ENCODE assay signal across 8 cellular contexts in genomic region chr20:6007094-6007528, GRCh38. TPM values are rescaled to one million over a fixed set of nuclear protein-coding genes. Genes with fewer than 3 reads are reported as not detected.
DNase-seq lines count a peak whose midpoint lies in the region; ATAC-seq and TF ChIP-seq lines count a peak whose summit lies in the region.

No MANE protein-coding gene starts in this region.

- 13 to 30% (median 18%) methylated on average over 4 of the region's 4 CpGs for WGBS in spleen, 5 donors

- peaks cover 15% of the 10 kb centered on the region for H3K4me1 ChIP-seq in foreskin keratinocyte
- peaks cover 9 to 68% (median 47%) of the 10 kb centered on the region in 6 donors for H3K4me1 ChIP-seq in spleen

- H3K27me3 ChIP-seq in foreskin keratinocyte (no peaks in the 10 kb centered on the region), spleen (replicated peaks in 1 of 7) (no peaks in the 10 kb centered on the region)

- peak overlapping the region; percentile 75 to 97 (median 93) for H3K4me3 ChIP-seq in spleen

- H3K36me3 ChIP-seq in spleen, result peaks cover 0 to 26% (median 16%) of the 10 kb centered on the region in 6 donors

- ATAC-seq in foreskin keratinocyte (no peak), HG03280 (IDR thresholded peaks at IDR 0.05; ENCODE audit: unreplicated experiment) (no peak)

- intact Hi-C loops in spleen (cut with DNase I; ENCODE audit: low total_unique reads), result no loop called here

- peak overlapping the region; percentile 24 for H3K27ac ChIP-seq in foreskin keratinocyte
- peak overlapping the region in 3 of 8 donors; percentile 54 to 92 (median 91) for H3K27ac ChIP-seq in spleen

- TF ChIP-seq CTCF in foreskin keratinocyte (conservative IDR thresholded peaks at IDR 0.05), result no peak
- TF ChIP-seq CTCF in spleen (IDR thresholded peaks at IDR 0.05 in 8 of 11, conservative IDR thresholded peaks at IDR 0.05 in 3 of 11), result no peak

- H3K9me3 ChIP-seq in spleen, result no peaks in the 10 kb centered on the region

- peak in 2 of 3 experiments; percentile 6 to 51 for DNase-seq in NCI-H1417 (lab: John Stamatoyannopoulos, UW)
- no peak for DNase-seq in NCI-H1417 treated with DMSO at 0.1 percent for 48 hours (lab: John Stamatoyannopoulos, UW)
- peak; percentile 23 for DNase-seq in SW480 (ENCODE audit: low spot score)
- DNase-seq in foreskin keratinocyte, result peak in 1 of 2 donors; percentile 20
- DNase-seq in spleen, result no peak
- DNase-seq in SK-N-DZ (ENCODE audit: low spot score), result no peak
- DNase-seq in germinal center (ENCODE audit: low spot score), result no peak

- no peak for TF ChIP-seq POLR2A in spleen (IDR thresholded peaks at IDR 0.05)

RNA-seq across cellular contexts. Expression of gene CRLS1, which starts 1.2 kb away (rescaled TPM):
- total RNA-seq in foreskin keratinocyte, result 46.1 and 46.9 TPM in 2 replicates
- 50.7 and 52.5 TPM in 2 replicates for polyA plus RNA-seq in foreskin keratinocyte
- total RNA-seq in spleen, result 10 to 100 TPM; 15.6 to 30.5 (median 24.1) TPM
- 10 to 100 TPM; 40.6 to 43.1 (median 41.2) TPM for polyA plus RNA-seq in spleen
- 46.9 and 65.7 TPM in 2 replicates for polyA plus RNA-seq in SK-N-DZ (2014; cell fraction: cytosol; rRNA removed)
- polyA plus RNA-seq in SK-N-DZ (2014; cell fraction: nucleus; rRNA removed), result 37.4 and 47.4 TPM in 2 replicates

RNA-seq across cellular contexts. Expression of gene LRRN4, which starts 46.7 kb away (rescaled TPM):
- total RNA-seq in foreskin keratinocyte (3.1 and 3.2 TPM in 2 replicates), spleen (under 1 TPM in 2 of 7 donors, not detected in 5; 0.13 to 0.18 TPM)
- polyA plus RNA-seq in foreskin keratinocyte (1.3 and 1.5 TPM in 2 replicates), spleen (not detected)
- 3.2 and 4.2 TPM in 2 replicates for polyA plus RNA-seq in SK-N-DZ (2014; cell fraction: cytosol; rRNA removed)
- 3.1 and 4.6 TPM in 2 replicates for polyA plus RNA-seq in SK-N-DZ (2014; cell fraction: nucleus; rRNA removed)

RNA-seq across cellular contexts. Expression of gene MCM8, which starts 56.7 kb away (rescaled TPM):
- total RNA-seq in foreskin keratinocyte (18.1 and 18.4 TPM in 2 replicates), spleen (1 to 10 TPM; 5.4 to 7.9 (median 6.2) TPM)
- polyA plus RNA-seq in foreskin keratinocyte (4.6 and 5.7 TPM in 2 replicates), spleen (1 to 10 TPM; 1.7 to 3.1 (median 3.1) TPM)
- polyA plus RNA-seq in SK-N-DZ (2014; cell fraction: cytosol; rRNA removed), result 57.9 and 64.0 TPM in 2 replicates
- 60.4 and 71.1 TPM in 2 replicates for polyA plus RNA-seq in SK-N-DZ (2014; cell fraction: nucleus; rRNA removed)

RNA-seq across cellular contexts. Expression of gene TRMT6, which starts 56.8 kb away (rescaled TPM):
- 22.0 and 27.0 TPM in 2 replicates for total RNA-seq in foreskin keratinocyte
- 15.0 and 19.1 TPM in 2 replicates for polyA plus RNA-seq in foreskin keratinocyte
- 10 to 100 TPM in 6 of 7 donors, 1 to 10 TPM in 1; 8.5 to 15.2 (median 11.4) TPM for total RNA-seq in spleen
- polyA plus RNA-seq in spleen, result 10 to 100 TPM; 10.2 to 12.7 (median 10.4) TPM
- 32.3 and 32.4 TPM in 2 replicates for polyA plus RNA-seq in SK-N-DZ (2014; cell fraction: cytosol; rRNA removed)
- 23.8 and 26.7 TPM in 2 replicates for polyA plus RNA-seq in SK-N-DZ (2014; cell fraction: nucleus; rRNA removed)

Comparison
In these comparisons a context has a peak if more than half of its experiments do, and no peak if none do; other contexts are left out.
1. DNase-seq: peak in NCI-H1417 (2 of 3) and SW480 (single experiment); none in NCI-H1417 treated with DMSO at 0.1 percent for 48 hours (single experiment), spleen (single experiment), SK-N-DZ (single experiment) and germinal center (single experiment).